1 cellular context compared by ENCODE assay signal in the genomic region with DNA sequence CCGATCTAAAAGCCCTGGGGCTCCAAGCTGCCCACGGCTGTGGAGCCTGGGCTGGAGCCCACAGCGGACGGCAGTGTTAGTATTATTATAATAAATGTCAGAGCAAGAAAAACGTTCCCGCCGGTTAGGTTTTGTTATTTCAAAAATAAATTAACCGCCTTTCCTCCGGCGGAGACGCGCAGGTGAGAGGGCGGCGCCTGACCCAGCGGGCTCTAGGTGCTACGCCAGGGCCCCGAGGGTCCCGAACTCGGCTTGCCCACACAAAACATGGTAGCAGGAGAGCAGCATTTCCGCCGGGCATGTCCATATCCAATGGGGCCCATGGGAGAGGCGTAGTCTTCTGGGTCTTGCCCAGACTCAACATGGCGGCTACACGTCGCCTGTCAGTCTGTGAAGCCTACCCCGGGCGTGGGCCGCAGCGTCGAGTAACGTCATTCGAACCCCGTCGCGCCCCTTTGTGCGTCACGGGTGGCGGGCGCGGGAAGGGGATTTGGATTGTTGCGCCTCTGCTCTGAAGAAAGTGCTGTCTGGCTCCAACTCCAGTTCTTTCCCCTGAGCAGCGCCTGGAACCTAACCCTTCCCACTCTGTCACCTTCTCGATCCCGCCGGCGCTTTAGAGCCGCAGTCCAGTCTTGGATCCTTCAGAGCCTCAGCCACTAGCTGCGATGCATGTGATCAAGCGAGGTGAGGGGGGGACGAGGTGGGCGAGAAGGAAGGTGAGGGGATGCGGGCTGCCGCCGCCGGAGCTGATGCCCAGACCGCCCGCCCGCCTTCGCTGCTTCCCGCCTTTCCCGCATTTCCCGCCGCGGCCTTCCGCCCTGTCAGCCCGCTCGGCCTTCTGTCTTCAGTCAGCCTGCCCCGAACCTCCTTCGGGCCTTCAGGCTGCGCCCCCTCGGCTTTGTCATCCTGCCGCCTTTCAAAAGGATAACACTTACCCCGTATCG.
TF ChIP-seq lines count a peak whose summit lies in the region.

A gene (plus strand): TSS at position 452 of the 944 bp plus-strand sequence. CDS start 214 bp downstream, at position 666.

TF ChIP-seq in K562, 482 proteins besides CTCF, POLR2A, EP300 and RAD21 (continued from another document and continues in another):
- TF ChIP-seq, protein P1, sequence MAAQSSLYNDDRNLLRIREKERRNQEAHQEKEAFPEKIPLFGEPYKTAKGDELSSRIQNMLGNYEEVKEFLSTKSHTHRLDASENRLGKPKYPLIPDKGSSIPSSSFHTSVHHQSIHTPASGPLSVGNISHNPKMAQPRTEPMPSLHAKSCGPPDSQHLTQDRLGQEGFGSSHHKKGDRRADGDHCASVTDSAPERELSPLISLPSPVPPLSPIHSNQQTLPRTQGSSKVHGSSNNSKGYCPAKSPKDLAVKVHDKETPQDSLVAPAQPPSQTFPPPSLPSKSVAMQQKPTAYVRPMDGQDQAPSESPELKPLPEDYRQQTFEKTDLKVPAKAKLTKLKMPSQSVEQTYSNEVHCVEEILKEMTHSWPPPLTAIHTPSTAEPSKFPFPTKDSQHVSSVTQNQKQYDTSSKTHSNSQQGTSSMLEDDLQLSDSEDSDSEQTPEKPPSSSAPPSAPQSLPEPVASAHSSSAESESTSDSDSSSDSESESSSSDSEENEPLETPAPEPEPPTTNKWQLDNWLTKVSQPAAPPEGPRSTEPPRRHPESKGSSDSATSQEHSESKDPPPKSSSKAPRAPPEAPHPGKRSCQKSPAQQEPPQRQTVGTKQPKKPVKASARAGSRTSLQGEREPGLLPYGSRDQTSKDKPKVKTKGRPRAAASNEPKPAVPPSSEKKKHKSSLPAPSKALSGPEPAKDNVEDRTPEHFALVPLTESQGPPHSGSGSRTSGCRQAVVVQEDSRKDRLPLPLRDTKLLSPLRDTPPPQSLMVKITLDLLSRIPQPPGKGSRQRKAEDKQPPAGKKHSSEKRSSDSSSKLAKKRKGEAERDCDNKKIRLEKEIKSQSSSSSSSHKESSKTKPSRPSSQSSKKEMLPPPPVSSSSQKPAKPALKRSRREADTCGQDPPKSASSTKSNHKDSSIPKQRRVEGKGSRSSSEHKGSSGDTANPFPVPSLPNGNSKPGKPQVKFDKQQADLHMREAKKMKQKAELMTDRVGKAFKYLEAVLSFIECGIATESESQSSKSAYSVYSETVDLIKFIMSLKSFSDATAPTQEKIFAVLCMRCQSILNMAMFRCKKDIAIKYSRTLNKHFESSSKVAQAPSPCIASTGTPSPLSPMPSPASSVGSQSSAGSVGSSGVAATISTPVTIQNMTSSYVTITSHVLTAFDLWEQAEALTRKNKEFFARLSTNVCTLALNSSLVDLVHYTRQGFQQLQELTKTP (IDR thresholded peaks at IDR 0.05; ENCODE audit: low read depth in 1 of 2, partially characterized antibody in 2 of 2), result no peak
- TF ChIP-seq ILK (tag; IDR thresholded peaks at IDR 0.05; ENCODE audit: borderline replicate concordance, low read depth) (no peak), FOXK1 (CRISPR knock-in tag; IDR thresholded peaks at IDR 0.05; ENCODE audit: borderline replicate concordance) (peak; percentile 41; the same call in 1 of the 2 replicates), CBX2 (IDR thresholded peaks at IDR 0.05; ENCODE audit: insufficient read depth, low read length, poor library complexity, severe bottlenecking) (no peak), GTF2A2 (tag; IDR thresholded peaks at IDR 0.05) (no peak), NELFE (IDR thresholded peaks at IDR 0.05; ENCODE audit: insufficient read depth, insufficient read length) (no peak), TCF7 (IDR thresholded peaks at IDR 0.05; ENCODE audit: borderline replicate concordance) (no peak), ZNF696 (CRISPR knock-in tag; conservative IDR thresholded peaks at IDR 0.05) (no peak), PHB (CRISPR knock-in tag; IDR thresholded peaks at IDR 0.05) (peak; percentile 57; the same call in 1 of the 2 replicates), TBL1XR1 (IDR thresholded peaks at IDR 0.05; ENCODE audit: low read length in 2 of 2) (peak in 1 of 2 experiments; percentile 98; a peak in 2 of 4 replicates), PRMT5 (CRISPR knock-in tag; IDR thresholded peaks at IDR 0.05) (no peak), KDM4B (IDR thresholded peaks at IDR 0.05; ENCODE audit: borderline replicate concordance in 2 of 2, low read depth in 1 of 2) (0 out of 4 replicates have a peak, but pooled peaks of 1 of the 2 experiments have one; percentile 50), SMAD1 (IDR thresholded peaks at IDR 0.05; ENCODE audit: low read depth, low read length, partially characterized antibody) (no peak), ZNF121 (CRISPR knock-in tag; conservative IDR thresholded peaks at IDR 0.05) (no peak), FOXA3 (CRISPR knock-in tag; conservative IDR thresholded peaks at IDR 0.05 in 1 of 2, IDR thresholded peaks at IDR 0.05 in 1 of 2) (peak in 1 of 2 experiments; percentile 81; a peak in 1 of 4 replicates), PML (IDR thresholded peaks at IDR 0.05; ENCODE audit: low read length) (peak; percentile 78), SMARCA5 (IDR thresholded peaks at IDR 0.05) (no peak), TARDBP (IDR thresholded peaks at IDR 0.05) (peak; percentile 36; the same call in 1 of the 2 replicates), ZNF263 (CRISPR knock-in tag; IDR thresholded peaks at IDR 0.05; ENCODE audit: borderline replicate concordance) (peak; percentile 5; the same call in 1 of the 2 replicates), CBX1 (IDR thresholded peaks at IDR 0.05; ENCODE audit: low read depth) (no peak; the same call in 1 of the 2 replicates)
- TF ChIP-seq, protein P2, sequence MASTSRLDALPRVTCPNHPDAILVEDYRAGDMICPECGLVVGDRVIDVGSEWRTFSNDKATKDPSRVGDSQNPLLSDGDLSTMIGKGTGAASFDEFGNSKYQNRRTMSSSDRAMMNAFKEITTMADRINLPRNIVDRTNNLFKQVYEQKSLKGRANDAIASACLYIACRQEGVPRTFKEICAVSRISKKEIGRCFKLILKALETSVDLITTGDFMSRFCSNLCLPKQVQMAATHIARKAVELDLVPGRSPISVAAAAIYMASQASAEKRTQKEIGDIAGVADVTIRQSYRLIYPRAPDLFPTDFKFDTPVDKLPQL (IDR thresholded peaks at IDR 0.05; ENCODE audit: extremely low read depth, insufficient read length), result no peak
- TF ChIP-seq, protein P3, sequence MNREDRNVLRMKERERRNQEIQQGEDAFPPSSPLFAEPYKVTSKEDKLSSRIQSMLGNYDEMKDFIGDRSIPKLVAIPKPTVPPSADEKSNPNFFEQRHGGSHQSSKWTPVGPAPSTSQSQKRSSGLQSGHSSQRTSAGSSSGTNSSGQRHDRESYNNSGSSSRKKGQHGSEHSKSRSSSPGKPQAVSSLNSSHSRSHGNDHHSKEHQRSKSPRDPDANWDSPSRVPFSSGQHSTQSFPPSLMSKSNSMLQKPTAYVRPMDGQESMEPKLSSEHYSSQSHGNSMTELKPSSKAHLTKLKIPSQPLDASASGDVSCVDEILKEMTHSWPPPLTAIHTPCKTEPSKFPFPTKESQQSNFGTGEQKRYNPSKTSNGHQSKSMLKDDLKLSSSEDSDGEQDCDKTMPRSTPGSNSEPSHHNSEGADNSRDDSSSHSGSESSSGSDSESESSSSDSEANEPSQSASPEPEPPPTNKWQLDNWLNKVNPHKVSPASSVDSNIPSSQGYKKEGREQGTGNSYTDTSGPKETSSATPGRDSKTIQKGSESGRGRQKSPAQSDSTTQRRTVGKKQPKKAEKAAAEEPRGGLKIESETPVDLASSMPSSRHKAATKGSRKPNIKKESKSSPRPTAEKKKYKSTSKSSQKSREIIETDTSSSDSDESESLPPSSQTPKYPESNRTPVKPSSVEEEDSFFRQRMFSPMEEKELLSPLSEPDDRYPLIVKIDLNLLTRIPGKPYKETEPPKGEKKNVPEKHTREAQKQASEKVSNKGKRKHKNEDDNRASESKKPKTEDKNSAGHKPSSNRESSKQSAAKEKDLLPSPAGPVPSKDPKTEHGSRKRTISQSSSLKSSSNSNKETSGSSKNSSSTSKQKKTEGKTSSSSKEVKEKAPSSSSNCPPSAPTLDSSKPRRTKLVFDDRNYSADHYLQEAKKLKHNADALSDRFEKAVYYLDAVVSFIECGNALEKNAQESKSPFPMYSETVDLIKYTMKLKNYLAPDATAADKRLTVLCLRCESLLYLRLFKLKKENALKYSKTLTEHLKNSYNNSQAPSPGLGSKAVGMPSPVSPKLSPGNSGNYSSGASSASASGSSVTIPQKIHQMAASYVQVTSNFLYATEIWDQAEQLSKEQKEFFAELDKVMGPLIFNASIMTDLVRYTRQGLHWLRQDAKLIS (CRISPR knock-in tag; IDR thresholded peaks at IDR 0.05), result no peak; the same call in 1 of the 2 replicates
- TF ChIP-seq, protein P4, sequence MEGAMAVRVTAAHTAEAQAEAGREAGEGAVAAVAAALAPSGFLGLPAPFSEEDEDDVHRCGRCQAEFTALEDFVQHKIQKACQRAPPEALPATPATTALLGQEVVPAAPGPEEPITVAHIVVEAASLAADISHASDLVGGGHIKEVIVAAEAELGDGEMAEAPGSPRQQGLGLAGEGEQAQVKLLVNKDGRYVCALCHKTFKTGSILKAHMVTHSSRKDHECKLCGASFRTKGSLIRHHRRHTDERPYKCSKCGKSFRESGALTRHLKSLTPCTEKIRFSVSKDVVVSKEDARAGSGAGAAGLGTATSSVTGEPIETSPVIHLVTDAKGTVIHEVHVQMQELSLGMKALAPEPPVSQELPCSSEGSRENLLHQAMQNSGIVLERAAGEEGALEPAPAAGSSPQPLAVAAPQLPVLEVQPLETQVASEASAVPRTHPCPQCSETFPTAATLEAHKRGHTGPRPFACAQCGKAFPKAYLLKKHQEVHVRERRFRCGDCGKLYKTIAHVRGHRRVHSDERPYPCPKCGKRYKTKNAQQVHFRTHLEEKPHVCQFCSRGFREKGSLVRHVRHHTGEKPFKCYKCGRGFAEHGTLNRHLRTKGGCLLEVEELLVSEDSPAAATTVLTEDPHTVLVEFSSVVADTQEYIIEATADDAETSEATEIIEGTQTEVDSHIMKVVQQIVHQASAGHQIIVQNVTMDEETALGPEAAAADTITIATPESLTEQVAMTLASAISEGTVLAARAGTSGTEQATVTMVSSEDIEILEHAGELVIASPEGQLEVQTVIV (CRISPR knock-in tag; IDR thresholded peaks at IDR 0.05; ENCODE audit: borderline replicate concordance), result no peak
- TF ChIP-seq, protein P5, sequence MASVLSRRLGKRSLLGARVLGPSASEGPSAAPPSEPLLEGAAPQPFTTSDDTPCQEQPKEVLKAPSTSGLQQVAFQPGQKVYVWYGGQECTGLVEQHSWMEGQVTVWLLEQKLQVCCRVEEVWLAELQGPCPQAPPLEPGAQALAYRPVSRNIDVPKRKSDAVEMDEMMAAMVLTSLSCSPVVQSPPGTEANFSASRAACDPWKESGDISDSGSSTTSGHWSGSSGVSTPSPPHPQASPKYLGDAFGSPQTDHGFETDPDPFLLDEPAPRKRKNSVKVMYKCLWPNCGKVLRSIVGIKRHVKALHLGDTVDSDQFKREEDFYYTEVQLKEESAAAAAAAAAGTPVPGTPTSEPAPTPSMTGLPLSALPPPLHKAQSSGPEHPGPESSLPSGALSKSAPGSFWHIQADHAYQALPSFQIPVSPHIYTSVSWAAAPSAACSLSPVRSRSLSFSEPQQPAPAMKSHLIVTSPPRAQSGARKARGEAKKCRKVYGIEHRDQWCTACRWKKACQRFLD (CRISPR knock-in tag; IDR thresholded peaks at IDR 0.05), result 0 out of 2 replicates have a peak, but pooled peaks have one; percentile 50
- TF ChIP-seq, protein P6, sequence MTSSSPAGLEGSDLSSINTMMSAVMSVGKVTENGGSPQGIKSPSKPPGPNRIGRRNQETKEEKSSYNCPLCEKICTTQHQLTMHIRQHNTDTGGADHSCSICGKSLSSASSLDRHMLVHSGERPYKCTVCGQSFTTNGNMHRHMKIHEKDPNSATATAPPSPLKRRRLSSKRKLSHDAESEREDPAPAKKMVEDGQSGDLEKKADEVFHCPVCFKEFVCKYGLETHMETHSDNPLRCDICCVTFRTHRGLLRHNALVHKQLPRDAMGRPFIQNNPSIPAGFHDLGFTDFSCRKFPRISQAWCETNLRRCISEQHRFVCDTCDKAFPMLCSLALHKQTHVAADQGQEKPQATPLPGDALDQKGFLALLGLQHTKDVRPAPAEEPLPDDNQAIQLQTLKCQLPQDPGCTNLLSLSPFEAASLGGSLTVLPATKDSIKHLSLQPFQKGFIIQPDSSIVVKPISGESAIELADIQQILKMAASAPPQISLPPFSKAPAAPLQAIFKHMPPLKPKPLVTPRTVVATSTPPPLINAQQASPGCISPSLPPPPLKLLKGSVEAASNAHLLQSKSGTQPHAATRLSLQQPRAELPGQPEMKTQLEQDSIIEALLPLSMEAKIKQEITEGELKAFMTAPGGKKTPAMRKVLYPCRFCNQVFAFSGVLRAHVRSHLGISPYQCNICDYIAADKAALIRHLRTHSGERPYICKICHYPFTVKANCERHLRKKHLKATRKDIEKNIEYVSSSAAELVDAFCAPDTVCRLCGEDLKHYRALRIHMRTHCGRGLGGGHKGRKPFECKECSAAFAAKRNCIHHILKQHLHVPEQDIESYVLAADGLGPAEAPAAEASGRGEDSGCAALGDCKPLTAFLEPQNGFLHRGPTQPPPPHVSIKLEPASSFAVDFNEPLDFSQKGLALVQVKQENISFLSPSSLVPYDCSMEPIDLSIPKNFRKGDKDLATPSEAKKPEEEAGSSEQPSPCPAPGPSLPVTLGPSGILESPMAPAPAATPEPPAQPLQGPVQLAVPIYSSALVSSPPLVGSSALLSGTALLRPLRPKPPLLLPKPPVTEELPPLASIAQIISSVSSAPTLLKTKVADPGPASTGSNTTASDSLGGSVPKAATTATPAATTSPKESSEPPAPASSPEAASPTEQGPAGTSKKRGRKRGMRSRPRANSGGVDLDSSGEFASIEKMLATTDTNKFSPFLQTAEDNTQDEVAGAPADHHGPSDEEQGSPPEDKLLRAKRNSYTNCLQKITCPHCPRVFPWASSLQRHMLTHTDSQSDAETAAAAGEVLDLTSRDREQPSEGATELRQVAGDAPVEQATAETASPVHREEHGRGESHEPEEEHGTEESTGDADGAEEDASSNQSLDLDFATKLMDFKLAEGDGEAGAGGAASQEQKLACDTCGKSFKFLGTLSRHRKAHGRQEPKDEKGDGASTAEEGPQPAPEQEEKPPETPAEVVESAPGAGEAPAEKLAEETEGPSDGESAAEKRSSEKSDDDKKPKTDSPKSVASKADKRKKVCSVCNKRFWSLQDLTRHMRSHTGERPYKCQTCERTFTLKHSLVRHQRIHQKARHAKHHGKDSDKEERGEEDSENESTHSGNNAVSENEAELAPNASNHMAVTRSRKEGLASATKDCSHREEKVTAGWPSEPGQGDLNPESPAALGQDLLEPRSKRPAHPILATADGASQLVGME (CRISPR knock-in tag; IDR thresholded peaks at IDR 0.05), result no peak
- TF ChIP-seq, protein P7, sequence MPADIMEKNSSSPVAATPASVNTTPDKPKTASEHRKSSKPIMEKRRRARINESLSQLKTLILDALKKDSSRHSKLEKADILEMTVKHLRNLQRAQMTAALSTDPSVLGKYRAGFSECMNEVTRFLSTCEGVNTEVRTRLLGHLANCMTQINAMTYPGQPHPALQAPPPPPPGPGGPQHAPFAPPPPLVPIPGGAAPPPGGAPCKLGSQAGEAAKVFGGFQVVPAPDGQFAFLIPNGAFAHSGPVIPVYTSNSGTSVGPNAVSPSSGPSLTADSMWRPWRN (IDR thresholded peaks at IDR 0.05; ENCODE audit: low read depth), result no peak
- TF ChIP-seq, protein P8, sequence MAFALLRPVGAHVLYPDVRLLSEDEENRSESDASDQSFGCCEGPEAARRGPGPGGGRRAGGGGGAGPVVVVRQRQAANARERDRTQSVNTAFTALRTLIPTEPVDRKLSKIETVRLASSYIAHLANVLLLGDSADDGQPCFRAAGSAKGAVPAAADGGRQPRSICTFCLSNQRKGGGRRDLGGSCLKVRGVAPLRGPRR (CRISPR knock-in tag; IDR thresholded peaks at IDR 0.05), result no peak
